8 cellular contexts compared by ENCODE assay signal in genomic region chr2:21354113-21354679, GRCh38.
"Had no signal": no experiment of that assay in that cellular context is flagged by ENCODE, and none has a peak within 500 bp of the region (broad histone marks: within the 10 kb centered on the region; RNA-seq: fewer than 3 reads in every experiment).

No MANE protein-coding gene starts in this region.

- H3K4me1 ChIP-seq: HAP-1 had no signal

- H3K4me3 Mint-ChIP-seq: IgD-negative memory B cell had no signal

- H3K36me3 ChIP-seq: HAP-1 had no signal

- H3K4me1 Mint-ChIP-seq: IgD-negative memory B cell had no signal

- H3K27ac ChIP-seq: GM23248, KMS-11 had no signal

- H3K4me3 ChIP-seq: GM23248, HAP-1 had no signal

- DNase-seq: GM23248, GOT3, H7, KBM-7 had no signal

- H3K36me3 Mint-ChIP-seq: IgD-negative memory B cell had no signal

- H3K27me3 Mint-ChIP-seq: IgD-negative memory B cell had no signal

- ATAC-seq: HCT116 had no signal

- H3K9me3 ChIP-seq: HAP-1 had no signal
